In genomic region chr17:72378414-72379395, GRCh38 we compare ENCODE assay signal across 23 cellular contexts.
A peak's percentile ranks its signal among the peaks of the same experiment; 100 is the strongest.
DNase-seq lines count a peak whose midpoint lies in the region; ATAC-seq, FAIRE-seq and TF ChIP-seq lines count a peak whose summit lies in the region.
"Had no signal": no experiment of that assay in that cellular context is flagged by ENCODE, and none has a peak within 500 bp of the region (broad histone marks: within the 10 kb centered on the region; RNA-seq: fewer than 3 reads in every experiment).

No MANE protein-coding gene starts in this region.

- TF ChIP-seq RAD21 in HepG2 (CRISPR knock-in tag; IDR thresholded peaks at IDR 0.05) = no peak

- H3K36me3 ChIP-seq in HepG2 (replicated peaks in 1 of 2; ENCODE audit: control insufficient read depth in 1 of 2, insufficient read depth in 2 of 2, low read length in 2 of 2) (peaks cover 0 to 7% of the 10 kb centered on the region in 2 experiments; a peak in 3 of 5 replicates), right lobe of liver (no peaks in the 10 kb centered on the region), suprapubic skin (no peaks in the 10 kb centered on the region)
- H3K36me3 ChIP-seq: heart right ventricle, upper lobe of left lung had no signal

- H3K27me3 ChIP-seq in HepG2 (ENCODE audit: control insufficient read depth in 1 of 2, insufficient read depth in 2 of 2, low read length in 2 of 2) (no peaks in the 10 kb centered on the region), right lobe of liver (no peaks in the 10 kb centered on the region), layer of hippocampus (ENCODE audit: control insufficient read depth, insufficient read depth, low read length) (no peaks in the 10 kb centered on the region), suprapubic skin (peaks cover 6% of the 10 kb centered on the region)

- no peak for TF ChIP-seq POLR2A in HepG2 (IDR thresholded peaks at IDR 0.05; ENCODE audit: insufficient read depth in 1 of 2, low read depth in 2 of 2, low read length in 2 of 2)
- no peak for TF ChIP-seq POLR2A in right lobe of liver (IDR thresholded peaks at IDR 0.05)
- TF ChIP-seq POLR2A in suprapubic skin (IDR thresholded peaks at IDR 0.05) = no peak

- CTCF ChIA-PET in HepG2 (lab: Yijun Ruan, JAX; ENCODE audit: low intra/inter-chr PET ratio, low total read pairs) = no interaction called here

- no peak for FAIRE-seq in HepG2 (lab: Jason Lieb, UNC)
- FAIRE-seq: endothelial cell of umbilical vein, TTC549 had no signal

- H2AFZ ChIP-seq in HepG2 (ENCODE audit: low read length) = no peak overlapping the region

- H3K4me3 ChIP-seq in HepG2 (replicated peaks in 1 of 3; ENCODE audit: insufficient read depth in 1 of 3, low read depth in 2 of 3, low read length in 3 of 3) (no peak overlapping the region), right lobe of liver (no peak overlapping the region), suprapubic skin (no peak overlapping the region)
- H3K4me3 ChIP-seq: heart right ventricle, upper lobe of left lung had no signal

- POLR2A ChIA-PET in HepG2 (lab: Yijun Ruan, JAX) = no interaction called here

- TF ChIP-seq CTCF in HepG2 (CRISPR knock-in tag; IDR thresholded peaks at IDR 0.05) (no peak), right lobe of liver (IDR thresholded peaks at IDR 0.05) (no peak), suprapubic skin (IDR thresholded peaks at IDR 0.05) (no peak)

- no peaks in the 10 kb centered on the region for H4K20me1 ChIP-seq in HepG2 (ENCODE audit: insufficient read depth, low read length)

- DNase-seq in HepG2 (ENCODE audit: low spot score) (no peak), right lobe of liver (no peak), NCI-H524 (lab: John Stamatoyannopoulos, UW) (peak; percentile 79 to 92), SHP77 (lab: John Stamatoyannopoulos, UW) (no peak), suprapubic skin (ENCODE audit: low spot score in 2 of 2) (no peak), GDM1 (lab: John Stamatoyannopoulos, UW) (no peak)
- DNase-seq: activated CD4-positive, alpha-beta T cell treated with anti-CD3 and anti-CD28 coated beads for 1 hour; activated CD8-positive, alpha-beta memory T cell treated with anti-CD3 and anti-CD28 coated beads for 24 hours; activated naive CD4-positive, alpha-beta T cell treated with anti-CD3 and anti-CD28 coated beads, Interleukin-2, amount 50 U/mL, for 16 hours; activated T-cell treated with anti-CD3 and anti-CD28 coated beads, Interleukin-2, amount 50 U/mL, for 24 hours; GF-D8; heart right ventricle; KG1; naive thymus-derived CD8-positive, alpha-beta T cell; NCI-H2029; NCI-H526; SW 1271 had no signal

- H3K27ac ChIP-seq in HepG2 (ENCODE audit: extremely low read length, insufficient read depth, low read length) (no peak overlapping the region), right lobe of liver (no peak overlapping the region), layer of hippocampus (ENCODE audit: low read depth, low read length) (peak overlapping the region; percentile 40), suprapubic skin (no peak overlapping the region)
- H3K27ac ChIP-seq: heart right ventricle, upper lobe of left lung had no signal

- ATAC-seq in HepG2 (no peak), right lobe of liver (no peak), HG03457 (IDR thresholded peaks at IDR 0.05; ENCODE audit: unreplicated experiment) (no peak)
- ATAC-seq: heart right ventricle; left lobe of liver; naive thymus-derived CD8-positive, alpha-beta T cell had no signal

- no peak overlapping the region for H3K9ac ChIP-seq in HepG2 (ENCODE audit: insufficient read depth, low read depth, low read length)

- no peaks in the 10 kb centered on the region for H3K79me2 ChIP-seq in HepG2 (ENCODE audit: insufficient read depth, low read length)

- intact Hi-C loops in HepG2 (cut with micrococcal nuclease; ENCODE audit: unreplicated experiment) (no loop called here), right lobe of liver (cut with DNase I) (no loop called here)

- WGBS in HepG2 (ENCODE audit: low lambda C conversion rate) = 97% methylated on average over 23 of the region's 23 CpGs
- 36% methylated on average over 5 of the region's 23 CpGs for WGBS in right lobe of liver (ENCODE audit: insufficient coverage, low coverage, low lambda C conversion rate, missing lambda C conversion rate)
- WGBS in suprapubic skin = 77% methylated on average over 23 of the region's 23 CpGs

- no peak for TF ChIP-seq EP300 in HepG2 (IDR thresholded peaks at IDR 0.05; ENCODE audit: low read depth in 2 of 2, low read length in 2 of 2)
- TF ChIP-seq EP300 in HepG2 (CRISPR knock-in tag; IDR thresholded peaks at IDR 0.05; ENCODE audit: borderline replicate concordance) = no peak
- no peak for TF ChIP-seq EP300 in suprapubic skin (IDR thresholded peaks at IDR 0.05)

- H3K9me3 ChIP-seq in HepG2 (ENCODE audit: low read length) (no peaks in the 10 kb centered on the region), right lobe of liver (no peaks in the 10 kb centered on the region), suprapubic skin (no peaks in the 10 kb centered on the region)
- H3K9me3 ChIP-seq: heart right ventricle, upper lobe of left lung had no signal

- BruUV-seq in HepG2 (replicated peaks; lab: Mats Ljungman, UMichigan) = no TSS peak

- H3K4me1 ChIP-seq in HepG2 (ENCODE audit: insufficient read depth, low read length) = peaks cover 6% of the 10 kb centered on the region
- H3K4me1 ChIP-seq in right lobe of liver = no peaks in the 10 kb centered on the region
- H3K4me1 ChIP-seq in suprapubic skin = peaks cover 15% of the 10 kb centered on the region

- in situ Hi-C loops in HepG2 (cut with HindIII; ENCODE audit: extremely low pct_ligation_motif_present, low pct_unique_long_range_greater_than_20kb) = no loop called here

- H3K4me2 ChIP-seq in HepG2 (ENCODE audit: low read depth, low read length) = no peak overlapping the region

TF ChIP-seq in HepG2, 621 proteins besides CTCF, POLR2A, EP300 and RAD21:
- TF ChIP-seq ZNF275 (CRISPR knock-in tag; IDR thresholded peaks at IDR 0.05; ENCODE audit: borderline replicate concordance) (no peak), AGO2 (optimal IDR thresholded peaks at IDR 0.05; ENCODE audit: low read depth, low read length) (peak; percentile 56)

Comparison
In these comparisons a context has a peak if more than half of its experiments do, and no peak if none do; other contexts are left out.
1. DNase-seq: peak in NCI-H524 (2 of 2); none in HepG2 (single experiment), right lobe of liver (0 of 3), SHP77 (0 of 2), suprapubic skin (0 of 2) and GDM1 (single experiment).